ENCODE assay signal across 9 cellular contexts in genomic region chr3:71926242-71926560, GRCh38.
A peak's percentile ranks its signal among the peaks of the same experiment; 100 is the strongest.
DNase-seq lines count a peak whose midpoint lies in the region; ATAC-seq, FAIRE-seq and TF ChIP-seq lines count a peak whose summit lies in the region.
"Had no signal": no experiment of that assay in that cellular context is flagged by ENCODE, and none has a peak within 500 bp of the region (broad histone marks: within the 10 kb centered on the region; RNA-seq: fewer than 3 reads in every experiment).

No MANE protein-coding gene starts in this region.

- no peaks in the 10 kb centered on the region for H3K9me2 ChIP-seq in PC-3 (replicated peaks; ENCODE audit: low read length)

- H2AFZ ChIP-seq in PC-3 (ENCODE audit: low read length), result no peak overlapping the region

- peaks cover 42% of the 10 kb centered on the region for H3K27me3 ChIP-seq in PC-3 (ENCODE audit: low read length)

- H4K20me1 ChIP-seq in PC-3 (ENCODE audit: low read length), result no peaks in the 10 kb centered on the region

- H3K79me2 ChIP-seq in PC-3 (ENCODE audit: low read length), result no peaks in the 10 kb centered on the region

- H3K27ac ChIP-seq in PC-3 (ENCODE audit: low read length), result no peak overlapping the region

- no peaks in the 10 kb centered on the region for H3K9me3 ChIP-seq in PC-3 (ENCODE audit: low read length)

- no peak overlapping the region for H3K9ac ChIP-seq in PC-3 (ENCODE audit: low read length)

- DNase-seq in GM12891 (ENCODE audit: insufficient read length, low spot score) (peak; percentile 25), PC-3 (peak; percentile 74), iPS DF 19.7 (ENCODE audit: low read depth, low spot score) (peak; percentile 89), GM03348 (ENCODE audit: low spot score) (no peak), hippocampal formation (lab: John Stamatoyannopoulos, UW) (no peak)

- TF ChIP-seq CTCF in PC-3 (conservative IDR thresholded peaks at IDR 0.05; ENCODE audit: low read depth, low read length), result peak; percentile 84

- no peak for TF ChIP-seq POLR2A in GM12891 (IDR thresholded peaks at IDR 0.05; ENCODE audit: low read depth, low read length)

- ATAC-seq in HG03565 (IDR thresholded peaks at IDR 0.05; ENCODE audit: unreplicated experiment) (peak; percentile 30), PC-3 (peak; percentile 81), GM19397 (IDR thresholded peaks at IDR 0.05; ENCODE audit: unreplicated experiment) (no peak)
- ATAC-seq: naive thymus-derived CD8-positive, alpha-beta T cell had no signal

- H3K4me1 ChIP-seq in PC-3 (ENCODE audit: insufficient read depth, low read length), result no peaks in the 10 kb centered on the region

- POLR2A ChIA-PET in PC-3 (lab: Charles Lee; ENCODE audit: unreplicated experiment), result no interaction called here

- no peaks in the 10 kb centered on the region for H3F3A ChIP-seq in PC-3 (ENCODE audit: low read length, unreplicated experiment)

- CTCF ChIA-PET in PC-3 (lab: Charles Lee), result interaction anchor here (0.6 kb wide), 1 partner anchor 892 kb away, joined by 3 read pairs; no protein-coding TSS in a partner anchor

- intact Hi-C loops in PC-3 (cut with micrococcal nuclease), result loop anchor here (1.0 kb wide), 1 partner anchor 896 kb away; no protein-coding TSS in a partner anchor

- no peak overlapping the region for H3K4me3 ChIP-seq in PC-3 (ENCODE audit: low read length)

- H3K36me3 ChIP-seq in PC-3 (ENCODE audit: low read depth, low read length), result no peaks in the 10 kb centered on the region

- peak; percentile 91 for FAIRE-seq in GM12891 (lab: Jason Lieb, UNC)
- FAIRE-seq: TTC549 had no signal

- H3K4me2 ChIP-seq in PC-3 (ENCODE audit: low read length), result no peak overlapping the region

- no TSS peak for BruUV-seq in PC-3 (replicated peaks; lab: Mats Ljungman, UMichigan)

TF ChIP-seq in GM12891, 5 proteins besides CTCF, POLR2A, EP300 and RAD21:
- TF ChIP-seq PAX5 (IDR thresholded peaks at IDR 0.05; ENCODE audit: insufficient read depth, low read length, severe bottlenecking) (no peak), SPI1 (IDR thresholded peaks at IDR 0.05; ENCODE audit: low read depth, low read length) (no peak), POU2F2 (IDR thresholded peaks at IDR 0.05; ENCODE audit: low read depth, low read length) (no peak), POLR2AphosphoS5 (IDR thresholded peaks at IDR 0.05; ENCODE audit: low read depth, low read length) (no peak), TAF1 (IDR thresholded peaks at IDR 0.05; ENCODE audit: low read depth, low read length) (no peak)

Comparison
In these comparisons a context has a peak if more than half of its experiments do, and no peak if none do; other contexts are left out.
1. DNase-seq: peak in GM12891 (single experiment), PC-3 (single experiment) and iPS DF 19.7 (single experiment); none in GM03348 (single experiment) and hippocampal formation (0 of 2).